In the genomic region with DNA sequence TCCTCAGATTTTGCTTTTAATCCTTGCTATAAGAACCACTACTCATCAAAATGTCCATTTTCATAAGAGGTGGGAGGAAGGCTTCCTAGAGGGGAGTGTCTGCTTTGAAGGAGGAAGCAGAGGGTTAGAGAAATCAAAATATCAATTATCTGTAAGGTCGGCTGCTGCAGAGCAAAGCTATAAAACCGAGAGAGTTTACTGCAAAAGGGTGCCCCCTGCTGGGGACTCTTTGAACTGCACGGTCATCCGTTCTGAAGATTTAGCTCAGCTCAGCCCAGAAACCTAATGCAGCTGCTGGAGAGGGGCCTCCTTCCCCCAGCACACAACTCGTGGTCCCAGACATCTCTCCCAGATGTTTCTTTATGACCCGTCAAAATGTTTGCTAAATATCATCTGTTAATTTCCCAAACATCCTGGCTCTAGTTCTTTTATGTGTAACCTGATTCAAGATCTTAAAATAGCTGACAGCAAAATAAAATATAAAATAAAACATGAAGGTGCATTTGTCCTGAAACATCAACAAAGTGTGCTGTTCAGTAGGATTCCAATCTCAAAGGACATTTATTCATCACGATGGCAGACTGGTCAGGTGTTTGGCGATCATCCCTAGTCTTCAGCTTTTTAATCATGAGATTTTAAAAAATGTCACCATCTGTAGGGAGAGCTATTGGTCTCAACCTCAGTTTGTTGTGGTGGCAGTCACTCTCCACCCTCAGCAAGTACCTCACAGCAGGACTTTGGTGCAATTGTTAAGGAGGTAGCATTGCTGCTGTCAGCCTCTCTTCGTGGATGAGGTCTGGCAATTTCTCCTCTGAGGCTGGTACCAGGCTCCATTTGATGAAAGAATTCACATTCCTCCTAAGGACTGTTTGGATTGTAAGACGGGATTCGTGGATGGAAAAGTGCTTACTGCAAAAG, we compare ENCODE assay signal across 8 cellular contexts.
A peak's percentile ranks its signal among the peaks of the same experiment; 100 is the strongest.
DNase-seq lines count a peak whose midpoint lies in the region; ATAC-seq and TF ChIP-seq lines count a peak whose summit lies in the region.

No MANE protein-coding gene starts in this region.

- POLR2A ChIA-PET in activated CD4-positive, alpha-beta T cell treated with anti-CD3 and anti-CD28 coated beads, Interleukin-2, amount 10 ng/mL, durations not matched to agents 7 days and 5 days (lab: Charles Lee) = no interaction called here

- H3K4me1 Mint-ChIP-seq in activated CD4-positive, alpha-beta T cell treated with anti-CD3 and anti-CD28 coated beads, Interleukin-2, amount 10 ng/mL, durations not matched to agents 7 days and 5 days = no peaks in the 10 kb centered on the region

- peak; percentile 12 for DNase-seq in GM06990 (ENCODE audit: extremely low read depth, insufficient read length)
- peak; percentile 55 for DNase-seq in NCI-H524 treated with DMSO at 0.1 percent for 48 hours (lab: John Stamatoyannopoulos, UW)
- DNase-seq in activated CD4-positive, alpha-beta T cell treated with anti-CD3 and anti-CD28 coated beads, Interleukin-2, amount 10 ng/mL, durations not matched to agents 7 days and 5 days = peak; percentile 82
- peak; percentile 67 to 95 (median 86) for DNase-seq in dorsolateral prefrontal cortex
- DNase-seq in lung microvascular endothelial cell (ENCODE audit: low read depth in 2 of 2) = peak; percentile 74 to 84
- peak; percentile 64 for DNase-seq in stimulated activated CD8-positive, alpha-beta memory T cell treated with anti-CD3 and anti-CD28 coated beads, Interleukin-12 subunit alpha, Interleukin-12 subunit beta, amount 100 ng/mL, for 24 hours (ENCODE audit: extremely low read depth)

- H3K27me3 Mint-ChIP-seq in activated CD4-positive, alpha-beta T cell treated with anti-CD3 and anti-CD28 coated beads, Interleukin-2, amount 10 ng/mL, durations not matched to agents 7 days and 5 days = peaks cover 32% of the 10 kb centered on the region

- H3K4me3 ChIP-seq in GM06990 (replicated peaks; ENCODE audit: low read depth, low read length) (no peak overlapping the region), dorsolateral prefrontal cortex (no peak overlapping the region)

- intact Hi-C loops in dorsolateral prefrontal cortex (cut with DNase I) = loop anchor here (1.0 to 10.0 kb wide), 8 partner anchors 97 to 315 kb away; no protein-coding TSS in a partner anchor

- CTCF ChIA-PET in activated CD4-positive, alpha-beta T cell treated with anti-CD3 and anti-CD28 coated beads, Interleukin-2, amount 10 ng/mL, durations not matched to agents 7 days and 5 days (lab: Charles Lee) = interaction anchor here (0.7 to 2.7 kb wide), 16 partner anchors 10 to 328 kb away, joined by 3 to 18 read pairs (median 4); no protein-coding TSS in a partner anchor

- peak; percentile 82 for TF ChIP-seq CTCF in GM06990 (IDR thresholded peaks at IDR 0.05; ENCODE audit: insufficient read depth, low read length, poor library complexity, severe bottlenecking)
- peak in 55 of 56 donors; percentile 89 to 99 (median 96) for TF ChIP-seq CTCF in dorsolateral prefrontal cortex (IDR thresholded peaks at IDR 0.05 in 54 of 56, conservative IDR thresholded peaks at IDR 0.05 in 2 of 56; ENCODE audit: low read depth in 1 of 56, partially characterized antibody in 56 of 56)

- peak overlapping the region in 25 of 59 donors; percentile 1 to 61 (median 37) for H3K27ac ChIP-seq in dorsolateral prefrontal cortex

- H3K36me3 Mint-ChIP-seq in activated CD4-positive, alpha-beta T cell treated with anti-CD3 and anti-CD28 coated beads, Interleukin-2, amount 10 ng/mL, durations not matched to agents 7 days and 5 days (ENCODE audit: low read depth) = no peaks in the 10 kb centered on the region

- peak; percentile 56 for ATAC-seq in HG03342 (IDR thresholded peaks at IDR 0.05; ENCODE audit: unreplicated experiment)
- no peak for ATAC-seq in HG02938 (IDR thresholded peaks at IDR 0.05; ENCODE audit: unreplicated experiment)

- no peak overlapping the region for H3K4me3 Mint-ChIP-seq in activated CD4-positive, alpha-beta T cell treated with anti-CD3 and anti-CD28 coated beads, Interleukin-2, amount 10 ng/mL, durations not matched to agents 7 days and 5 days

- no peaks in the 10 kb centered on the region for H3K36me3 ChIP-seq in GM06990 (ENCODE audit: control insufficient read depth, insufficient read depth, low read length)

- no peak overlapping the region for H3K27ac Mint-ChIP-seq in activated CD4-positive, alpha-beta T cell treated with anti-CD3 and anti-CD28 coated beads, Interleukin-2, amount 10 ng/mL, durations not matched to agents 7 days and 5 days

- H3K27me3 ChIP-seq in GM06990 (replicated peaks; ENCODE audit: control insufficient read depth, insufficient read depth, low read length) = no peaks in the 10 kb centered on the region
- peaks cover 0 to 34% (median 0%) of the 10 kb centered on the region in 45 donors for H3K27me3 ChIP-seq in dorsolateral prefrontal cortex

- H3K9me3 Mint-ChIP-seq in activated CD4-positive, alpha-beta T cell treated with anti-CD3 and anti-CD28 coated beads, Interleukin-2, amount 10 ng/mL, durations not matched to agents 7 days and 5 days = no peaks in the 10 kb centered on the region

Comparison
In these comparisons a context has a peak if more than half of its experiments do, and no peak if none do; other contexts are left out.
1. DNase-seq: peak in every context shown above with its lines; median percentile 86 in dorsolateral prefrontal cortex; 82 in activated CD4-positive, alpha-beta T cell treated with anti-CD3 and anti-CD28 coated beads, Interleukin-2, amount 10 ng/mL, durations not matched to agents 7 days and 5 days; 79 in lung microvascular endothelial cell; 64 in stimulated activated CD8-positive, alpha-beta memory T cell treated with anti-CD3 and anti-CD28 coated beads, Interleukin-12 subunit alpha, Interleukin-12 subunit beta, amount 100 ng/mL, for 24 hours; 55 in NCI-H524 treated with DMSO at 0.1 percent for 48 hours; 12 in GM06990.